8 cellular contexts compared by ENCODE assay signal in genomic region chr3:160448845-160449659, GRCh38. TPM values are rescaled to one million over a fixed set of nuclear protein-coding genes. Genes with fewer than 3 reads are reported as not detected.
DNase-seq lines count a peak whose midpoint lies in the region; ATAC-seq and TF ChIP-seq lines count a peak whose summit lies in the region.

No MANE protein-coding gene starts in this region.

- H3K27me3 Mint-ChIP-seq in neural crest cell (ENCODE audit: low read depth), result no peaks in the 10 kb centered on the region

- peaks cover 40% of the 10 kb centered on the region for H3K4me1 Mint-ChIP-seq in neural crest cell

- in situ Hi-C loops in KBM-7 (cut with MboI; ENCODE audit: low pct_unique_long_range_greater_than_20kb, low sequenced_read_pairs), result no loop called here

- TF ChIP-seq CTCF in VCaP (conservative IDR thresholded peaks at IDR 0.05) (no peak), fibroblast of the aortic adventitia (IDR thresholded peaks at IDR 0.05; ENCODE audit: insufficient read depth, low read length) (no peak), neural crest cell (conservative IDR thresholded peaks at IDR 0.05) (no peak)

- H3K27ac Mint-ChIP-seq in neural crest cell (ENCODE audit: unreplicated experiment), result peak overlapping the region; percentile 99

- peak; percentile 44 for ATAC-seq in GM19455 (IDR thresholded peaks at IDR 0.05; ENCODE audit: unreplicated experiment)
- peak; percentile 39 for ATAC-seq in HG03521 (IDR thresholded peaks at IDR 0.05; ENCODE audit: unreplicated experiment)

- H3K9me3 Mint-ChIP-seq in neural crest cell, result no peaks in the 10 kb centered on the region

- H3K36me3 Mint-ChIP-seq in neural crest cell (ENCODE audit: low read depth), result peaks cover 19% of the 10 kb centered on the region

- H3K4me3 Mint-ChIP-seq in neural crest cell, result peak overlapping the region; percentile 97

- peak overlapping the region; percentile 88 for H3K27ac ChIP-seq in VCaP

- DNase-seq in DMS53 (lab: John Stamatoyannopoulos, UW), result peak; percentile 54
- DNase-seq in fibroblast of the aortic adventitia (ENCODE audit: low read depth), result peak; percentile 46
- DNase-seq in neural crest cell (ENCODE audit: low read depth, low spot score), result no peak
- DNase-seq in KBM-7, result no peak
- DNase-seq in putamen (ENCODE audit: low spot score), result no peak

- peak overlapping the region; percentile 94 for H3K4me3 ChIP-seq in fibroblast of the aortic adventitia (ENCODE audit: low read depth, low read length)

RNA-seq across cellular contexts. Expression of gene TRIM59, which starts 0.5 kb away (rescaled TPM):
- total RNA-seq in fibroblast of the aortic adventitia (ENCODE audit: low replicate concordance) (16.5 and 47.8 TPM in 2 replicates), neural crest cell (39.0 and 47.4 TPM in 2 replicates)

RNA-seq across cellular contexts. Expression of gene SMC4, which starts 49.6 kb away (rescaled TPM):
- 48.7 and 130 TPM in 2 replicates for total RNA-seq in fibroblast of the aortic adventitia (ENCODE audit: low replicate concordance)
- total RNA-seq in neural crest cell, result 175 and 180 TPM in 2 replicates

RNA-seq across cellular contexts. Expression of gene IFT80, which starts 50.0 kb away (rescaled TPM):
- total RNA-seq in fibroblast of the aortic adventitia (ENCODE audit: low replicate concordance) (61.0 and 79.2 TPM in 2 replicates), neural crest cell (38.4 and 45.7 TPM in 2 replicates)

Comparison
In these comparisons a context has a peak if more than half of its experiments do, and no peak if none do; other contexts are left out.
1. DNase-seq: peak in DMS53 (single experiment) and fibroblast of the aortic adventitia (single experiment); none in neural crest cell (single experiment), KBM-7 (single experiment) and putamen (single experiment).